Comparison of ENCODE assay signal across 8 cellular contexts in the genomic region with DNA sequence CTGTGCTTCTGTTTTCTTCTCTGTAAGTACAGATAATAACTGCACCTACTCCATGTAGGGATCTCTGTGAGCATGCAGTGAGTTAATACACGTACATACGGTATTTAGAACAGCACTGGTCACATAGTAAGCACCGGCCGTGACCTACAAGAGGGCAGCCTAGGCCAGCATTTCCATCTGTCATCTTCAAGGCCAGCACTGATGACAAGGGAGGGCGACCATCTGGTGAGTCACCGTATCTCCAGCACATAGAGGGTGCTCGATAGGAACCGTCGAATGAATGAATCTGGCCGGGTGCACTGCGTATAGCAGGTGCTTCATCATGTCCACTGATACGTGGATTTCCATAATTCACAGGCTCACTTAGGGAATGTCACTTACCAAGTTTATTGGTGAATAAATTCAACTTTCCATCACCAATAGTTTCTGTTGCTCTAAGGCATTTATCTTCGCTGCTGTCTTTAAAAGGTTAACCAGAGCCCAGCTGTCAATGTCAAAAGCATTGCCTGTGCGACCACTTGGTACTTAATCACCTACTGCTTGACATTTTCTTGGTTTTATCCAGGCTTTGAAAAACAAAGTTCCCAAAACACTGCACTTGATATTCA. TPM values are rescaled to one million over a fixed set of nuclear protein-coding genes. Genes with fewer than 3 reads are reported as not detected.
DNase-seq lines count a peak whose midpoint lies in the region; ATAC-seq, FAIRE-seq and TF ChIP-seq lines count a peak whose summit lies in the region.

No MANE protein-coding gene starts in this region.

- no peaks in the 10 kb centered on the region for H3K9me3 ChIP-seq in suprapubic skin

- ATAC-seq in left lobe of liver (no peak), HG02852 (IDR thresholded peaks at IDR 0.05; ENCODE audit: unreplicated experiment) (no peak)

- TF ChIP-seq POLR2A in suprapubic skin (IDR thresholded peaks at IDR 0.05) = no peak

- no peak overlapping the region for H4K5ac ChIP-seq in mesendoderm (ENCODE audit: low read length)

- H2BK5ac ChIP-seq in mesendoderm (ENCODE audit: low read length) = no peak overlapping the region

- peaks cover 71% of the 10 kb centered on the region for H3K4me1 ChIP-seq in suprapubic skin
- H3K4me1 ChIP-seq in mesendoderm (ENCODE audit: control insufficient read depth, low read depth, low read length) = peaks cover 14% of the 10 kb centered on the region

- no peak overlapping the region for H3K56ac ChIP-seq in mesendoderm (ENCODE audit: low read length)

- FAIRE-seq in bronchial epithelial cell (lab: Jason Lieb, UNC) = no peak

- peak; percentile 87 to 88 for DNase-seq in NCI-H524 (lab: John Stamatoyannopoulos, UW)
- DNase-seq in bronchial epithelial cell (ENCODE audit: low read depth) = peak; percentile 37
- DNase-seq in left lobe of liver (ENCODE audit: low spot score) = peak; percentile 24
- no peak for DNase-seq in suprapubic skin (ENCODE audit: low spot score in 2 of 2)
- DNase-seq in hippocampal formation (lab: John Stamatoyannopoulos, UW) = no peak
- DNase-seq in mesendoderm = no peak
- no peak for DNase-seq in KBM-7

- in situ Hi-C loops in KBM-7 (cut with MboI; ENCODE audit: low pct_unique_long_range_greater_than_20kb, low sequenced_read_pairs) = no loop called here

- peaks cover 2% of the 10 kb centered on the region for H3K79me1 ChIP-seq in mesendoderm (ENCODE audit: low read length)

- H3K27ac ChIP-seq in suprapubic skin (peak overlapping the region; percentile 87), mesendoderm (ENCODE audit: low read depth, low read length) (no peak overlapping the region)

- no peaks in the 10 kb centered on the region for H3K79me2 ChIP-seq in mesendoderm (ENCODE audit: control insufficient read depth, insufficient read depth, low read length)

- H4K8ac ChIP-seq in mesendoderm (ENCODE audit: low read depth, low read length) = no peak overlapping the region

- H3K4me3 ChIP-seq in bronchial epithelial cell (ENCODE audit: low read depth, low read length) (no peak overlapping the region), suprapubic skin (no peak overlapping the region), mesendoderm (ENCODE audit: low read length) (no peak overlapping the region)

- H3K9ac ChIP-seq in mesendoderm (ENCODE audit: low read length) = no peak overlapping the region

- H3K27me3 ChIP-seq in bronchial epithelial cell (ENCODE audit: control insufficient read depth, insufficient read depth, low read length) (no peaks in the 10 kb centered on the region), suprapubic skin (no peaks in the 10 kb centered on the region), mesendoderm (ENCODE audit: insufficient read depth, low read length, poor library complexity) (no peaks in the 10 kb centered on the region)

- TF ChIP-seq CTCF in bronchial epithelial cell (IDR thresholded peaks at IDR 0.05; ENCODE audit: insufficient read depth, low read length, severe bottlenecking) (no peak), suprapubic skin (IDR thresholded peaks at IDR 0.05) (no peak)

- no peak overlapping the region for H3K4ac ChIP-seq in mesendoderm (ENCODE audit: low read depth, low read length)

- H3K4me2 ChIP-seq in mesendoderm (ENCODE audit: low read length) = no peak overlapping the region

- no peaks in the 10 kb centered on the region for H3K36me3 ChIP-seq in bronchial epithelial cell (ENCODE audit: control insufficient read depth, insufficient read depth, low read length)
- H3K36me3 ChIP-seq in suprapubic skin = no peaks in the 10 kb centered on the region
- no peaks in the 10 kb centered on the region for H3K36me3 ChIP-seq in mesendoderm (ENCODE audit: control insufficient read depth, insufficient read depth, low read length)

- no peak for TF ChIP-seq EP300 in suprapubic skin (IDR thresholded peaks at IDR 0.05)

- no peak overlapping the region for H3K18ac ChIP-seq in mesendoderm (ENCODE audit: low read length)

- H2BK120ac ChIP-seq in mesendoderm (ENCODE audit: low read depth, low read length) = no peak overlapping the region

- no peak overlapping the region for H2BK15ac ChIP-seq in mesendoderm (replicated peaks; ENCODE audit: low read depth)

- no peak overlapping the region for H2AK5ac ChIP-seq in mesendoderm (ENCODE audit: low read length)

- 71% methylated on average over 14 of the region's 14 CpGs for WGBS in suprapubic skin
- WGBS in mesendoderm (ENCODE audit: extremely low coverage, insufficient coverage, low lambda C conversion rate) = no CpG with 5 or more reads among the region's 14 CpGs

- no peak overlapping the region for H3K23ac ChIP-seq in mesendoderm (ENCODE audit: low read length)

RNA-seq across cellular contexts. Expression of a gene that starts 8.3 kb away (rescaled TPM):
- total RNA-seq in bronchial epithelial cell = 4.2 and 4.4 TPM in 2 replicates
- total RNA-seq in left lobe of liver = 1.8 TPM
- total RNA-seq in suprapubic skin = 10 to 100 TPM in 2 of 4 donors, 1 to 10 TPM in 2; 9.2 to 22.8 (median 13.4) TPM
- 5.5 TPM for polyA plus RNA-seq in mesendoderm (2013, experiment 1 of 2)
- 5.2 TPM for polyA plus RNA-seq in mesendoderm (2013, experiment 2 of 2)

RNA-seq across cellular contexts. Expression of a gene that starts 34.4 kb away (rescaled TPM):
- total RNA-seq in bronchial epithelial cell (57.9 and 67.8 TPM in 2 replicates), left lobe of liver (15.5 TPM), suprapubic skin (10 to 100 TPM; 13.7 to 76.1 (median 54.1) TPM)
- polyA plus RNA-seq in mesendoderm (2013, experiment 1 of 2) = 81.7 TPM
- 83.4 TPM for polyA plus RNA-seq in mesendoderm (2013, experiment 2 of 2)

Comparison
In these comparisons a context has a peak if more than half of its experiments do, and no peak if none do; other contexts are left out.
1. DNase-seq: peak in NCI-H524 (2 of 2), bronchial epithelial cell (single experiment) and left lobe of liver (single experiment); none in suprapubic skin (0 of 2), hippocampal formation (0 of 2), mesendoderm (single experiment) and KBM-7 (single experiment).